ENCODE assay signal across 8 cellular contexts in the genomic region with DNA sequence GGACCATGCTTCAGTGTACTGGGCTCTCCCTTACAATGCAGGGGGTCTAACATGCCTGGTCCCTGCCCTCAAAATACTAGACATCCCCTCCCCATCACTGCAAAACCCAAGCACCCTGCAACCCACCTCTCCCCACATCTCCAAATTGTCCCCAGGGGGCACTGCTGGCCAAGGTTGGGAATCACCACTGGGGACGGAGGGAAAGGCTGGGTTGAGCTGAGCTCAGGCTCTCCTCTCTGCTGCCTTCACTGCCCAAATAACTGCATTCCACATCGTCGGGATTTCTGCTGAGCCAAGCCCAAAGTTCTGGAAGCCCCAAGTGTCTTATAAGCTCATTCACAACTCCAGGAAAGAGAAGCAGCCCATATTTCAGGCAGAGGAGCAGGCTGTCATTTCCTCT.
DNase-seq lines count a peak whose midpoint lies in the region; ATAC-seq, FAIRE-seq and TF ChIP-seq lines count a peak whose summit lies in the region.

No MANE protein-coding gene starts in this region.

- H3K4me1 ChIP-seq in heart right ventricle (peaks cover 0 to 19% (median 2%) of the 10 kb centered on the region in 9 donors), small intestine (ENCODE audit: control insufficient read depth in 2 of 2, insufficient read depth in 1 of 2, low read depth in 1 of 2, low read length in 1 of 2) (no peaks in the 10 kb centered on the region)

- 36 to 49% methylated on average over 3 of the region's 3 CpGs for WGBS in heart right ventricle, 2 donors
- WGBS in small intestine, 3 donors: 43 to 53% (median 46%) methylated on average over 3 of the region's 3 CpGs

- H3K4me3 ChIP-seq in GM06990 (replicated peaks; ENCODE audit: low read depth, low read length) (no peak overlapping the region), heart right ventricle (no peak overlapping the region), small intestine (ENCODE audit: low read depth in 1 of 2, low read length in 2 of 2) (no peak overlapping the region)

- no peak for FAIRE-seq in small intestine (lab: Jason Lieb, UNC)

- H3K27me3 ChIP-seq in GM06990 (replicated peaks; ENCODE audit: control insufficient read depth, insufficient read depth, low read length) (no peaks in the 10 kb centered on the region), heart right ventricle (no peaks in the 10 kb centered on the region), small intestine (ENCODE audit: control insufficient read depth in 2 of 2, insufficient read depth in 2 of 2, low read length in 2 of 2) (no peaks in the 10 kb centered on the region)

- H3K27ac ChIP-seq in 22Rv1 (no peak overlapping the region), heart right ventricle (no peak overlapping the region), small intestine (ENCODE audit: low read depth in 1 of 2, low read length in 1 of 2) (no peak overlapping the region)

- H3K36me3 ChIP-seq in GM06990 (ENCODE audit: control insufficient read depth, insufficient read depth, low read length) (no peaks in the 10 kb centered on the region), heart right ventricle (peaks cover 0 to 8% (median 0%) of the 10 kb centered on the region in 9 donors), small intestine (ENCODE audit: control insufficient read depth in 2 of 2, insufficient read depth in 2 of 2, low read length in 2 of 2) (no peaks in the 10 kb centered on the region)

- TF ChIP-seq CTCF in 22Rv1 (IDR thresholded peaks at IDR 0.05) (peak; percentile 39), GM06990 (IDR thresholded peaks at IDR 0.05; ENCODE audit: insufficient read depth, low read length, poor library complexity, severe bottlenecking) (peak; percentile 35), heart right ventricle (IDR thresholded peaks at IDR 0.05) (peak in 7 of 9 donors; percentile 26 to 56 (median 34))

- peak; percentile 94 for ATAC-seq in SK-N-SH treated with all-trans-retinoic acid at 6 μM for 48 hours
- ATAC-seq in heart right ventricle: peak in 6 of 8 donors; percentile 33 to 62 (median 45)
- no peak for ATAC-seq in GM21737 (IDR thresholded peaks at IDR 0.05; ENCODE audit: unreplicated experiment)

- intact Hi-C loops in heart right ventricle (cut with DNase I): loop anchor here in 1 of 10 donors (5.0 kb wide), 1 partner anchor 101 kb away; no protein-coding TSS in a partner anchor

- H3K9me3 ChIP-seq in heart right ventricle: no peaks in the 10 kb centered on the region
- no peaks in the 10 kb centered on the region for H3K9me3 ChIP-seq in small intestine (ENCODE audit: control insufficient read depth, low read depth)

- no peak for DNase-seq in GM06990 (ENCODE audit: extremely low read depth, insufficient read length)
- peak in 1 of 2 donors; percentile 18 for DNase-seq in heart right ventricle
- peak; percentile 24 for DNase-seq in small intestine
- DNase-seq in effector CD4-positive, alpha-beta T cell: no peak
- DNase-seq in H4 (ENCODE audit: low spot score): no peak

TF ChIP-seq in SK-N-SH treated with all-trans-retinoic acid at 6 μM for 48 hours, 23 proteins besides CTCF, POLR2A, EP300 and RAD21:
- no peak for TF ChIP-seq ESRRG (CRISPR knock-in tag; IDR thresholded peaks at IDR 0.05)
- TF ChIP-seq GLIS3 (CRISPR knock-in tag; IDR thresholded peaks at IDR 0.05): no peak
- TF ChIP-seq BACH2 (CRISPR knock-in tag; IDR thresholded peaks at IDR 0.05; ENCODE audit: borderline replicate concordance): no peak
- TF ChIP-seq TCF4 (CRISPR knock-in tag; IDR thresholded peaks at IDR 0.05; ENCODE audit: borderline replicate concordance): no peak
- TF ChIP-seq ISL1 (CRISPR knock-in tag; IDR thresholded peaks at IDR 0.05): no peak
- TF ChIP-seq, protein P1, sequence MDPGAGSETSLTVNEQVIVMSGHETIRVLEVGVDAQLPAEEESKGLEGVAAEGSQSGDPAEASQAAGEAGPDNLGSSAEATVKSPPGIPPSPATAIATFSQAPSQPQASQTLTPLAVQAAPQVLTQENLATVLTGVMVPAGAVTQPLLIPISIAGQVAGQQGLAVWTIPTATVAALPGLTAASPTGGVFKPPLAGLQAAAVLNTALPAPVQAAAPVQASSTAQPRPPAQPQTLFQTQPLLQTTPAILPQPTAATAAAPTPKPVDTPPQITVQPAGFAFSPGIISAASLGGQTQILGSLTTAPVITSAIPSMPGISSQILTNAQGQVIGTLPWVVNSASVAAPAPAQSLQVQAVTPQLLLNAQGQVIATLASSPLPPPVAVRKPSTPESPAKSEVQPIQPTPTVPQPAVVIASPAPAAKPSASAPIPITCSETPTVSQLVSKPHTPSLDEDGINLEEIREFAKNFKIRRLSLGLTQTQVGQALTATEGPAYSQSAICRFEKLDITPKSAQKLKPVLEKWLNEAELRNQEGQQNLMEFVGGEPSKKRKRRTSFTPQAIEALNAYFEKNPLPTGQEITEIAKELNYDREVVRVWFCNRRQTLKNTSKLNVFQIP (CRISPR knock-in tag; IDR thresholded peaks at IDR 0.05; ENCODE audit: borderline replicate concordance, low read depth): no peak
- TF ChIP-seq, protein P2, sequence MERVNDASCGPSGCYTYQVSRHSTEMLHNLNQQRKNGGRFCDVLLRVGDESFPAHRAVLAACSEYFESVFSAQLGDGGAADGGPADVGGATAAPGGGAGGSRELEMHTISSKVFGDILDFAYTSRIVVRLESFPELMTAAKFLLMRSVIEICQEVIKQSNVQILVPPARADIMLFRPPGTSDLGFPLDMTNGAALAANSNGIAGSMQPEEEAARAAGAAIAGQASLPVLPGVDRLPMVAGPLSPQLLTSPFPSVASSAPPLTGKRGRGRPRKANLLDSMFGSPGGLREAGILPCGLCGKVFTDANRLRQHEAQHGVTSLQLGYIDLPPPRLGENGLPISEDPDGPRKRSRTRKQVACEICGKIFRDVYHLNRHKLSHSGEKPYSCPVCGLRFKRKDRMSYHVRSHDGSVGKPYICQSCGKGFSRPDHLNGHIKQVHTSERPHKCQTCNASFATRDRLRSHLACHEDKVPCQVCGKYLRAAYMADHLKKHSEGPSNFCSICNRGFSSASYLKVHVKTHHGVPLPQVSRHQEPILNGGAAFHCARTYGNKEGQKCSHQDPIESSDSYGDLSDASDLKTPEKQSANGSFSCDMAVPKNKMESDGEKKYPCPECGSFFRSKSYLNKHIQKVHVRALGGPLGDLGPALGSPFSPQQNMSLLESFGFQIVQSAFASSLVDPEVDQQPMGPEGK (CRISPR knock-in tag; IDR thresholded peaks at IDR 0.05; ENCODE audit: borderline replicate concordance): no peak
- no peak for TF ChIP-seq TOX (CRISPR knock-in tag; IDR thresholded peaks at IDR 0.05; ENCODE audit: borderline replicate concordance)
- TF ChIP-seq ZNF8 (CRISPR knock-in tag; IDR thresholded peaks at IDR 0.05): no peak
- no peak for TF ChIP-seq SNAI2 (CRISPR knock-in tag; IDR thresholded peaks at IDR 0.05)
